In the genomic region with DNA sequence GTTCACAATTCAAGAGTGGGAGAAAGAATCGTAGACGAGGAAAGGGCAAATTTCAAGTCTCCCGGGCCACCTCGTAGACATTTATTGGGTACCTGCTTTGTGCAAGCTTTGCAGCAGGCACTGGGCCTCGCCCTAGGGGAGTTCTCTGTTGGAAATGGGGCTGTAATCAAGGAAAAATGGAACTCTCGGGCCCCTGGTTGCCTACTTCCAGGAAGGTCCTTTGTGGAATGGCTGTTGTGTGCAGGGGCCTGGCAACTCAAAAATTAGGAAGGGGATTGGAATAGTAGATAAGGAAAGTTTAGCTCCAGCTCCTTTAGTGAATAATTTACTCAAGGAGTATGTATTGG, we compare ENCODE assay signal across 8 cellular contexts. TPM values are rescaled to one million over a fixed set of nuclear protein-coding genes. Genes with fewer than 3 reads are reported as not detected.
DNase-seq lines count a peak whose midpoint lies in the region; ATAC-seq and TF ChIP-seq lines count a peak whose summit lies in the region.

No MANE protein-coding gene starts in this region.

- H3K4me2 ChIP-seq in osteoblast (ENCODE audit: insufficient read depth, low read length) = peak overlapping the region; percentile 84

- H3K27ac ChIP-seq in CD4-positive, alpha-beta T cell (ENCODE audit: low read depth, low read length) = peak overlapping the region; percentile 70
- H3K27ac ChIP-seq in Panc1 (ENCODE audit: low read length) = peak overlapping the region; percentile 90
- peak overlapping the region; percentile 18 to 91 for H3K27ac ChIP-seq in esophagus (ENCODE audit: low read depth in 2 of 2, low read length in 1 of 2)
- H3K27ac ChIP-seq in osteoblast (ENCODE audit: low read depth, low read length) = peak overlapping the region; percentile 77

- peaks cover 26% of the 10 kb centered on the region for H4K20me1 ChIP-seq in osteoblast (ENCODE audit: insufficient read depth, low read length)

- peaks cover 42% of the 10 kb centered on the region for H3K36me3 Mint-ChIP-seq in CD4-positive, alpha-beta T cell (ENCODE audit: low read depth)

- H3K27me3 Mint-ChIP-seq in CD4-positive, alpha-beta T cell = no peaks in the 10 kb centered on the region

- H3K4me1 ChIP-seq in Panc1 (ENCODE audit: control insufficient read depth, insufficient read depth, low read length) (peaks cover 8% of the 10 kb centered on the region; the same call in 1 of the 2 replicates), esophagus (ENCODE audit: control insufficient read depth in 2 of 2, insufficient read depth in 2 of 2, low read length in 1 of 2) (peaks cover 6 to 10% of the 10 kb centered on the region in 2 donors), osteoblast (ENCODE audit: insufficient read depth, low read length) (peaks cover 31% of the 10 kb centered on the region)

- POLR2A ChIA-PET in CD4-positive, alpha-beta T cell (lab: Charles Lee) = interaction anchor here (1.0 to 3.0 kb wide), 8 partner anchors 9 to 229 kb away, joined by 3 to 28 read pairs (median 6); a partner anchor contains a TSS
- POLR2A ChIA-PET in Panc1 (lab: Charles Lee) = no interaction called here

- no peak for DNase-seq in CD4-positive, alpha-beta T cell
- DNase-seq in Panc1 (ENCODE audit: low read depth, low spot score) (no peak), osteoblast (ENCODE audit: insufficient read length, low spot score, missing footprints) (no peak), cerebellar nuclear complex (lab: John Stamatoyannopoulos, UW) (no peak), ACHN (no peak)
- DNase-seq in stimulated activated CD4-positive, alpha-beta T cell treated with anti-CD3 and anti-CD28 coated beads, Interleukin-12 subunit alpha, Interleukin-12 subunit beta, amount 100 ng/mL, for 4 hours = no peak

- intact Hi-C loops in CD4-positive, alpha-beta T cell (cut with DNase I, micrococcal nuclease) = loop anchor here (1.0 kb wide), 1 partner anchor 22 kb away; a partner anchor contains a TSS
- intact Hi-C loops in Panc1 (cut with micrococcal nuclease; ENCODE audit: unreplicated experiment) = no loop called here

- no peaks in the 10 kb centered on the region for H3K9me3 ChIP-seq in CD4-positive, alpha-beta T cell (ENCODE audit: control insufficient read depth, low read length)
- H3K9me3 ChIP-seq in Panc1 (ENCODE audit: control insufficient read depth, insufficient read depth, low read depth, low read length) (no peaks in the 10 kb centered on the region), esophagus (ENCODE audit: control insufficient read depth in 2 of 2, insufficient read depth in 1 of 2, low read depth in 1 of 2, low read length in 1 of 2) (no peaks in the 10 kb centered on the region), osteoblast (ENCODE audit: low read depth, low read length) (no peaks in the 10 kb centered on the region)

- H3K36me3 ChIP-seq in Panc1 (ENCODE audit: control insufficient read depth, insufficient read depth, low read length) (peaks cover 6% of the 10 kb centered on the region; the same call in 1 of the 2 replicates), esophagus (ENCODE audit: control insufficient read depth in 2 of 2, insufficient read depth in 2 of 2, low read length in 1 of 2) (peaks cover 0 to 17% of the 10 kb centered on the region in 2 donors), osteoblast (ENCODE audit: insufficient read depth, low read length) (peaks cover 20% of the 10 kb centered on the region)

- H3K79me2 ChIP-seq in osteoblast (ENCODE audit: insufficient read depth, low read length) = peaks cover 74% of the 10 kb centered on the region

- peak overlapping the region; percentile 96 for H3K4me3 Mint-ChIP-seq in CD4-positive, alpha-beta T cell

- BruUV-seq in Panc1 (replicated peaks; lab: Mats Ljungman, UMichigan) = no TSS peak

- peak overlapping the region; percentile 76 to 94 for H3K4me3 ChIP-seq in Panc1 (ENCODE audit: low read depth in 2 of 2, low read length in 2 of 2)
- peak overlapping the region; percentile 70 to 73 for H3K4me3 ChIP-seq in esophagus (ENCODE audit: low read depth in 1 of 2, low read length in 2 of 2)
- peak overlapping the region; percentile 99 for H3K4me3 ChIP-seq in osteoblast (ENCODE audit: insufficient read depth, low read length)

- CTCF ChIA-PET in CD4-positive, alpha-beta T cell (lab: Charles Lee) = interaction anchor here (0.6 to 1.9 kb wide), 4 partner anchors 21 to 30 kb away, joined by 3 to 5 read pairs (median 4); a partner anchor contains a TSS
- CTCF ChIA-PET in Panc1 (lab: Charles Lee) = no interaction called here

- WGBS in esophagus, 2 donors = 1% methylated on average over 6 of the region's 6 CpGs

- no peaks in the 10 kb centered on the region for H3K27me3 ChIP-seq in CD4-positive, alpha-beta T cell (ENCODE audit: control insufficient read depth, insufficient read depth, low read length)
- H3K27me3 ChIP-seq in Panc1 (ENCODE audit: control insufficient read depth, insufficient read depth, low read length) (no peaks in the 10 kb centered on the region), esophagus (ENCODE audit: control insufficient read depth in 1 of 2, insufficient read depth in 2 of 2, low read length in 2 of 2) (no peaks in the 10 kb centered on the region), osteoblast (ENCODE audit: insufficient read depth, low read length) (no peaks in the 10 kb centered on the region)

- H2AFZ ChIP-seq in osteoblast (ENCODE audit: low read length) = peak overlapping the region; percentile 93

- no peak for TF ChIP-seq CTCF in CD4-positive, alpha-beta T cell (IDR thresholded peaks at IDR 0.05)
- no peak for TF ChIP-seq CTCF in Panc1 (IDR thresholded peaks at IDR 0.05)
- TF ChIP-seq CTCF in osteoblast (IDR thresholded peaks at IDR 0.05; ENCODE audit: extremely low read depth, low read depth, low read length) = no peak

- peak overlapping the region; percentile 93 for H3K27ac Mint-ChIP-seq in CD4-positive, alpha-beta T cell

- no peaks in the 10 kb centered on the region for H3K9me3 Mint-ChIP-seq in CD4-positive, alpha-beta T cell

- peaks cover 51% of the 10 kb centered on the region for H3K4me1 Mint-ChIP-seq in CD4-positive, alpha-beta T cell (ENCODE audit: low read depth)

- in situ Hi-C loops in Panc1 (cut with HindIII; ENCODE audit: low pct_unique_long_range_greater_than_20kb, low sequenced_read_pairs) (no loop called here), ACHN (cut with HindIII; ENCODE audit: low pct_ligation_motif_present, low pct_unique_long_range_greater_than_20kb, low sequenced_read_pairs) (no loop called here)

- no peak for ATAC-seq in CD4-positive, alpha-beta T cell (ENCODE audit: poor library complexity)
- ATAC-seq in Panc1 = no peak
- no peak for ATAC-seq in HG03354 (IDR thresholded peaks at IDR 0.05; ENCODE audit: poor library complexity, severe bottlenecking, unreplicated experiment)

RNA-seq across cellular contexts. Expression of a gene that starts 0.6 kb away (rescaled TPM):
- 1 to 10 TPM; 5.0 to 6.2 TPM for total RNA-seq in CD4-positive, alpha-beta T cell
- 10.5 TPM for total RNA-seq in Panc1 (2021; ENCODE audit: unreplicated experiment)
- 8.4 TPM for polyA plus RNA-seq in Panc1 (2012; ENCODE audit: insufficient read length)
- polyA plus RNA-seq in esophagus = 1 to 10 TPM; 2.3 to 3.6 TPM
- 11.5 and 11.9 TPM in 2 replicates for total RNA-seq in osteoblast

RNA-seq across cellular contexts. Expression of a gene that starts 3.2 kb away (rescaled TPM):
- total RNA-seq in CD4-positive, alpha-beta T cell = 100 to 1,000 TPM in 1 of 2 experiments, 10 to 100 TPM in 1; 96.5 to 103 TPM
- total RNA-seq in Panc1 (2021; ENCODE audit: unreplicated experiment) (13.2 TPM), osteoblast (19.9 and 26.2 TPM in 2 replicates)
- 18.1 TPM for polyA plus RNA-seq in Panc1 (2012; ENCODE audit: insufficient read length)
- polyA plus RNA-seq in esophagus = 10 to 100 TPM; 20.7 to 21.9 TPM

RNA-seq across cellular contexts. Expression of a gene that starts 21.7 kb away (rescaled TPM):
- 10 to 100 TPM; 13.6 to 13.9 TPM for total RNA-seq in CD4-positive, alpha-beta T cell
- total RNA-seq in Panc1 (2021; ENCODE audit: unreplicated experiment) = 46.0 TPM
- polyA plus RNA-seq in Panc1 (2012; ENCODE audit: insufficient read length) = 65.7 TPM
- polyA plus RNA-seq in esophagus = 10 to 100 TPM; 32.9 TPM
- total RNA-seq in osteoblast = 16.2 and 18.1 TPM in 2 replicates

RNA-seq across cellular contexts. Expression of a gene that starts 34.2 kb away (rescaled TPM):
- total RNA-seq in CD4-positive, alpha-beta T cell = 100 to 1,000 TPM; 105 to 113 TPM
- total RNA-seq in Panc1 (2021; ENCODE audit: unreplicated experiment) (85.7 TPM), osteoblast (31.8 and 44.8 TPM in 2 replicates)
- polyA plus RNA-seq in Panc1 (2012; ENCODE audit: insufficient read length) = 70.6 TPM
- 10 to 100 TPM; 19.5 to 29.6 TPM for polyA plus RNA-seq in esophagus

RNA-seq across cellular contexts. Expression of a gene that starts 48.3 kb away (rescaled TPM):
- total RNA-seq in CD4-positive, alpha-beta T cell = 100 to 1,000 TPM; 114 to 119 TPM
- total RNA-seq in Panc1 (2021; ENCODE audit: unreplicated experiment) (67.4 TPM), osteoblast (33.6 and 39.1 TPM in 2 replicates)
- polyA plus RNA-seq in Panc1 (2012; ENCODE audit: insufficient read length) = 49.9 TPM
- polyA plus RNA-seq in esophagus = 10 to 100 TPM; 20.6 to 35.2 TPM
